ENCODE assay signal across 18 cellular contexts in genomic region chr16:30523768-30524574, GRCh38. TPM values are rescaled to one million over a fixed set of nuclear protein-coding genes. Genes with fewer than 3 reads are reported as not detected.
DNase-seq lines count a peak whose midpoint lies in the region; ATAC-seq and TF ChIP-seq lines count a peak whose summit lies in the region.
"Had no signal": no experiment of that assay in that cellular context is flagged by ENCODE, and none has a peak within 500 bp of the region (broad histone marks: within the 10 kb centered on the region; RNA-seq: fewer than 3 reads in every experiment).

No MANE protein-coding gene starts in this region.

- DNase-seq in activated naive CD4-positive, alpha-beta T cell treated with anti-CD3 and anti-CD28 coated beads, Interleukin-2, amount 50 U/mL, for 72 hours (ENCODE audit: low spot score in 2 of 2) = no peak
- DNase-seq in activated naive CD4-positive, alpha-beta T cell treated with anti-CD3 and anti-CD28 coated beads, Interleukin-2, amount 50 U/mL, for 16 hours = no peak
- peak; percentile 10 for DNase-seq in MG63
- peak; percentile 33 for DNase-seq in brain microvascular endothelial cell
- peak; percentile 78 for DNase-seq in posterior vena cava (ENCODE audit: low spot score)
- no peak for DNase-seq in H7
- no peak for DNase-seq in mucosa of gallbladder (ENCODE audit: low spot score)
- DNase-seq in ecto neural progenitor cell (ENCODE audit: low spot score) = no peak
- DNase-seq: activated gamma-delta T cell treated with Interleukin-2 at 50 U/mL for 16 hours; endodermal cell; NCI-H1417 treated with DMSO at 0.1 percent for 48 hours; NCI-H2227 treated with DMSO at 0.1 percent for 48 hours; retina; stimulated activated CD4-positive, alpha-beta T cell treated with anti-CD3 and anti-CD28 coated beads, Interleukin-1b, Interleukin-23, amount 100 ng/mL, for 48 hours had no signal

- H3K36me3 ChIP-seq in MG63 (peaks cover 18% of the 10 kb centered on the region), brain microvascular endothelial cell (replicated peaks) (peaks cover 4% of the 10 kb centered on the region), H7 (replicated peaks; ENCODE audit: control insufficient read depth, insufficient read depth, low read length) (no peaks in the 10 kb centered on the region)

- no peaks in the 10 kb centered on the region for H3K9me3 ChIP-seq in MG63
- H3K9me3 ChIP-seq: suprapubic skin had no signal

- intact Hi-C loops in posterior vena cava (cut with DNase I) = loop anchor here (10.0 kb wide), 2 partner anchors 61 to 79 kb away; partner anchors contain the start of genes SEPHS2 (in 1 of the 2) and ZNF785 (in 1 of the 2)

- H3K4me3 ChIP-seq in MG63 (no peak overlapping the region), brain microvascular endothelial cell (ENCODE audit: low read depth, low read length) (no peak overlapping the region), H7 (ENCODE audit: insufficient read depth, low read depth, low read length) (no peak overlapping the region)
- H3K4me3 ChIP-seq: SJSA1, suprapubic skin had no signal

- no peak for ATAC-seq in activated naive CD4-positive, alpha-beta T cell treated with anti-CD3 and anti-CD28 coated beads, Interleukin-2, amount 50 U/mL, for 72 hours

- peak overlapping the region; percentile 4 to 55 for H3K27ac Mint-ChIP-seq in activated naive CD4-positive, alpha-beta T cell treated with anti-CD3 and anti-CD28 coated beads, Interleukin-2, amount 50 U/mL, for 72 hours
- H3K27ac Mint-ChIP-seq: endodermal cell had no signal

- TF ChIP-seq CTCF in brain microvascular endothelial cell (IDR thresholded peaks at IDR 0.05; ENCODE audit: low read depth, low read length, missing control alignments) = no peak

- H3K27ac ChIP-seq in brain microvascular endothelial cell = no peak overlapping the region
- H3K27ac ChIP-seq: SJSA1, suprapubic skin, VCaP had no signal

- H3K27me3 ChIP-seq in MG63 (no peaks in the 10 kb centered on the region), brain microvascular endothelial cell (replicated peaks) (no peaks in the 10 kb centered on the region), H7 (ENCODE audit: control insufficient read depth, insufficient read depth, low read length) (no peaks in the 10 kb centered on the region)
- H3K27me3 ChIP-seq: SJSA1, suprapubic skin had no signal

- peaks cover 9 to 25% of the 10 kb centered on the region in 2 donors for H3K36me3 Mint-ChIP-seq in activated naive CD4-positive, alpha-beta T cell treated with anti-CD3 and anti-CD28 coated beads, Interleukin-2, amount 50 U/mL, for 72 hours

- no peaks in the 10 kb centered on the region for H3K9me3 Mint-ChIP-seq in activated naive CD4-positive, alpha-beta T cell treated with anti-CD3 and anti-CD28 coated beads, Interleukin-2, amount 50 U/mL, for 72 hours
- H3K9me3 Mint-ChIP-seq: endodermal cell had no signal

- in situ Hi-C loops in brain microvascular endothelial cell (cut with HindIII; ENCODE audit: low pct_ligation_motif_present, low sequenced_read_pairs) = no loop called here

RNA-seq across cellular contexts. Expression of gene ZNF768, which starts 2.4 kb away (rescaled TPM):
- 1 to 10 TPM; 2.3 to 9.3 TPM for total RNA-seq in activated naive CD4-positive, alpha-beta T cell treated with anti-CD3 and anti-CD28 coated beads, Interleukin-2, amount 50 U/mL, for 72 hours
- total RNA-seq in MG63 (2014; rRNA removed; shearing (Covaris generic); ENCODE audit: low replicate concordance) = 47.6 and 72.9 TPM in 2 replicates
- total RNA-seq in posterior vena cava (10 to 100 TPM; 21.9 to 27.3 TPM), mucosa of gallbladder (61.1 TPM)
- 55.2 and 55.3 TPM in 2 replicates for total RNA-seq in H7 (2014; rRNA removed; shearing (Covaris generic))

RNA-seq across cellular contexts. Expression of gene ZNF747, which starts 10.7 kb away (rescaled TPM):
- total RNA-seq in activated naive CD4-positive, alpha-beta T cell treated with anti-CD3 and anti-CD28 coated beads, Interleukin-2, amount 50 U/mL, for 72 hours = 1 to 10 TPM; 4.5 to 8.2 TPM
- 11.8 and 27.9 TPM in 2 replicates for total RNA-seq in MG63 (2014; rRNA removed; shearing (Covaris generic); ENCODE audit: low replicate concordance)
- 1 to 10 TPM; 9.6 to 9.8 TPM for total RNA-seq in posterior vena cava
- total RNA-seq in H7 (2014; rRNA removed; shearing (Covaris generic)) = 14.5 and 16.2 TPM in 2 replicates
- 11.9 TPM for total RNA-seq in mucosa of gallbladder

RNA-seq across cellular contexts. Expression of gene ZNF764, which starts 34.2 kb away (rescaled TPM):
- total RNA-seq in activated naive CD4-positive, alpha-beta T cell treated with anti-CD3 and anti-CD28 coated beads, Interleukin-2, amount 50 U/mL, for 72 hours = 10 to 100 TPM; 11.1 to 11.6 TPM
- 2.0 and 6.8 TPM in 2 replicates for total RNA-seq in MG63 (2014; rRNA removed; shearing (Covaris generic); ENCODE audit: low replicate concordance)
- total RNA-seq in posterior vena cava (1 to 10 TPM; 6.0 to 6.5 TPM), mucosa of gallbladder (12.1 TPM)
- total RNA-seq in H7 (2014; rRNA removed; shearing (Covaris generic)) = 10.2 and 13.8 TPM in 2 replicates

RNA-seq across cellular contexts. Expression of gene ZNF688, which starts 47.5 kb away (rescaled TPM):
- 1 to 10 TPM; 7.2 TPM for total RNA-seq in activated naive CD4-positive, alpha-beta T cell treated with anti-CD3 and anti-CD28 coated beads, Interleukin-2, amount 50 U/mL, for 72 hours
- 4.0 TPM in 2 replicates for total RNA-seq in MG63 (2014; rRNA removed; shearing (Covaris generic); ENCODE audit: low replicate concordance)
- total RNA-seq in posterior vena cava (10 to 100 TPM in 1 of 2 donors, 1 to 10 TPM in 1; 8.8 to 10.8 TPM), mucosa of gallbladder (23.5 TPM)
- total RNA-seq in H7 (2014; rRNA removed; shearing (Covaris generic)) = 3.0 and 8.5 TPM in 2 replicates

RNA-seq across cellular contexts. Expression of gene ITGAL, which starts 51.4 kb away (rescaled TPM):
- total RNA-seq in activated naive CD4-positive, alpha-beta T cell treated with anti-CD3 and anti-CD28 coated beads, Interleukin-2, amount 50 U/mL, for 72 hours = 100 to 1,000 TPM; 297 to 390 TPM
- total RNA-seq in MG63 (2014; rRNA removed; shearing (Covaris generic); ENCODE audit: low replicate concordance) = not detected in 2 replicates
- 1 to 10 TPM; 4.6 to 8.5 TPM for total RNA-seq in posterior vena cava
- 0.03 and 0.11 TPM in 2 replicates for total RNA-seq in H7 (2014; rRNA removed; shearing (Covaris generic))
- total RNA-seq in mucosa of gallbladder = 16.7 TPM
- total RNA-seq: endodermal cell, myocyte, SJSA1 had no signal

Comparison
In these comparisons a context has a peak if more than half of its experiments do, and no peak if none do; other contexts are left out.
1. DNase-seq: peak in MG63 (single experiment), brain microvascular endothelial cell (single experiment) and posterior vena cava (single experiment); none in activated naive CD4-positive, alpha-beta T cell treated with anti-CD3 and anti-CD28 coated beads, Interleukin-2, amount 50 U/mL, for 72 hours (0 of 2), activated naive CD4-positive, alpha-beta T cell treated with anti-CD3 and anti-CD28 coated beads, Interleukin-2, amount 50 U/mL, for 16 hours (single experiment), H7 (single experiment), mucosa of gallbladder (single experiment) and ecto neural progenitor cell (single experiment).